22 cellular contexts compared by ENCODE assay signal in genomic region chr12:14935031-14935430, GRCh38. TPM values are rescaled to one million over a fixed set of nuclear protein-coding genes. Genes with fewer than 3 reads are reported as not detected.
DNase-seq lines count a peak whose midpoint lies in the region; ATAC-seq, FAIRE-seq and TF ChIP-seq lines count a peak whose summit lies in the region.
"Had no signal": no experiment of that assay in that cellular context is flagged by ENCODE, and none has a peak within 500 bp of the region (broad histone marks: within the 10 kb centered on the region; RNA-seq: fewer than 3 reads in every experiment).

No MANE protein-coding gene starts in this region.

- FAIRE-seq in endometrium (lab: Jason Lieb, UNC), result peak; percentile 96
- FAIRE-seq: A204.1, GM12878 had no signal

- POLR2A ChIA-PET in activated CD8-positive, alpha-beta T cell treated with anti-CD3 and anti-CD28 coated beads for 36 hours (lab: Charles Lee), result no interaction called here
- POLR2A ChIA-PET in activated CD8-positive, alpha-beta T cell treated with anti-CD3 and anti-CD28 coated beads, Interleukin-2, amount 10 ng/mL, durations not matched to agents 7 days and 5 days (lab: Charles Lee), result interaction anchor here (0.8 kb wide), 1 partner anchor 20 kb away, joined by 4 read pairs; no protein-coding TSS in a partner anchor

- H3K9me3 Mint-ChIP-seq in activated CD8-positive, alpha-beta T cell treated with anti-CD3 and anti-CD28 coated beads for 36 hours, result peaks cover 3% of the 10 kb centered on the region
- H3K9me3 Mint-ChIP-seq in activated CD8-positive, alpha-beta T cell treated with anti-CD3 and anti-CD28 coated beads, Interleukin-2, amount 10 ng/mL, durations not matched to agents 7 days and 5 days (ENCODE audit: insufficient read depth), result no peaks in the 10 kb centered on the region
- H3K9me3 Mint-ChIP-seq in mesothelial cell of epicardium (peaks cover 7% of the 10 kb centered on the region), type B pancreatic cell (peaks cover 15% of the 10 kb centered on the region)
- H3K9me3 Mint-ChIP-seq: activated naive CD8-positive, alpha-beta T cell treated with anti-CD3 and anti-CD28 coated beads, Interleukin-2, amount 10 ng/mL, durations not matched to agents 7 days and 5 days; activated T-helper 1 cell treated with anti-CD3 and anti-CD28 coated beads, Interleukin-12 subunit alpha, Interleukin-12 subunit beta, Interleukin-2, Interleukin-4 antibody, amounts not matched to agents 30 ng/mL and 10 ng/mL and 1 ng/mL, durations not matched to agents 14 hours and 24 hours and 36 hours had no signal

- H3K27me3 Mint-ChIP-seq in activated CD8-positive, alpha-beta T cell treated with anti-CD3 and anti-CD28 coated beads for 36 hours, result no peaks in the 10 kb centered on the region
- no peaks in the 10 kb centered on the region for H3K27me3 Mint-ChIP-seq in activated CD8-positive, alpha-beta T cell treated with anti-CD3 and anti-CD28 coated beads, Interleukin-2, amount 10 ng/mL, durations not matched to agents 7 days and 5 days (ENCODE audit: low read depth)
- H3K27me3 Mint-ChIP-seq in mesothelial cell of epicardium (ENCODE audit: low read depth), result no peaks in the 10 kb centered on the region
- H3K27me3 Mint-ChIP-seq in type B pancreatic cell, result no peaks in the 10 kb centered on the region
- H3K27me3 Mint-ChIP-seq: activated naive CD8-positive, alpha-beta T cell treated with anti-CD3 and anti-CD28 coated beads, Interleukin-2, amount 10 ng/mL, durations not matched to agents 7 days and 5 days had no signal

- H3K4me3 Mint-ChIP-seq in activated CD8-positive, alpha-beta T cell treated with anti-CD3 and anti-CD28 coated beads for 36 hours, result no peak overlapping the region
- no peak overlapping the region for H3K4me3 Mint-ChIP-seq in activated CD8-positive, alpha-beta T cell treated with anti-CD3 and anti-CD28 coated beads, Interleukin-2, amount 10 ng/mL, durations not matched to agents 7 days and 5 days
- no peak overlapping the region for H3K4me3 Mint-ChIP-seq in mesothelial cell of epicardium
- H3K4me3 Mint-ChIP-seq in type B pancreatic cell, result peak overlapping the region; percentile 37
- H3K4me3 Mint-ChIP-seq: activated naive CD8-positive, alpha-beta T cell treated with anti-CD3 and anti-CD28 coated beads, Interleukin-2, amount 10 ng/mL, durations not matched to agents 7 days and 5 days; activated T-helper 1 cell treated with anti-CD3 and anti-CD28 coated beads, Interleukin-12 subunit alpha, Interleukin-12 subunit beta, Interleukin-2, Interleukin-4 antibody, amounts not matched to agents 30 ng/mL and 10 ng/mL and 1 ng/mL, durations not matched to agents 14 hours and 24 hours and 36 hours; brain had no signal

- peaks cover 39% of the 10 kb centered on the region for H3K4me1 Mint-ChIP-seq in activated CD8-positive, alpha-beta T cell treated with anti-CD3 and anti-CD28 coated beads for 36 hours (ENCODE audit: low read depth)
- H3K4me1 Mint-ChIP-seq in activated CD8-positive, alpha-beta T cell treated with anti-CD3 and anti-CD28 coated beads, Interleukin-2, amount 10 ng/mL, durations not matched to agents 7 days and 5 days (ENCODE audit: low read depth), result peaks cover 8% of the 10 kb centered on the region
- peaks cover 58% of the 10 kb centered on the region for H3K4me1 Mint-ChIP-seq in mesothelial cell of epicardium
- peaks cover 15% of the 10 kb centered on the region for H3K4me1 Mint-ChIP-seq in type B pancreatic cell (ENCODE audit: unreplicated experiment)

- intact Hi-C loops in activated CD8-positive, alpha-beta T cell treated with anti-CD3 and anti-CD28 coated beads for 36 hours (cut with micrococcal nuclease), result no loop called here

- H3K36me3 Mint-ChIP-seq in activated CD8-positive, alpha-beta T cell treated with anti-CD3 and anti-CD28 coated beads for 36 hours (ENCODE audit: low read depth), result peaks cover 60% of the 10 kb centered on the region
- peaks cover 77% of the 10 kb centered on the region for H3K36me3 Mint-ChIP-seq in activated CD8-positive, alpha-beta T cell treated with anti-CD3 and anti-CD28 coated beads, Interleukin-2, amount 10 ng/mL, durations not matched to agents 7 days and 5 days (ENCODE audit: low read depth)
- peaks cover 2% of the 10 kb centered on the region for H3K36me3 Mint-ChIP-seq in mesothelial cell of epicardium
- peaks cover 20% of the 10 kb centered on the region for H3K36me3 Mint-ChIP-seq in type B pancreatic cell
- H3K36me3 Mint-ChIP-seq: brain had no signal

- no peak for ATAC-seq in activated CD8-positive, alpha-beta T cell treated with anti-CD3 and anti-CD28 coated beads for 36 hours
- ATAC-seq in activated CD8-positive, alpha-beta T cell treated with anti-CD3 and anti-CD28 coated beads, Interleukin-2, amount 10 ng/mL, durations not matched to agents 7 days and 5 days, result no peak
- ATAC-seq in HG03108 (IDR thresholded peaks at IDR 0.05; ENCODE audit: unreplicated experiment), result no peak
- ATAC-seq: activated CD4-positive, CD25-positive, alpha-beta regulatory T cell treated with anti-CD3 and anti-CD28 coated beads, Interleukin-2, amount 50 U/mL, for 24 hours; GM12878; stimulated activated naive CD8-positive, alpha-beta T cell treated with anti-CD3 and anti-CD28 coated beads, Interleukin-15, Interleukin-2, amounts not matched to agents 100 U/mL and 50 U/mL, for 24 hours had no signal

- no peak for TF ChIP-seq CTCF in activated CD8-positive, alpha-beta T cell treated with anti-CD3 and anti-CD28 coated beads for 36 hours (IDR thresholded peaks at IDR 0.05)
- TF ChIP-seq CTCF in mesothelial cell of epicardium (IDR thresholded peaks at IDR 0.05; ENCODE audit: unreplicated experiment) (no peak), type B pancreatic cell (conservative IDR thresholded peaks at IDR 0.05) (no peak)

- peak overlapping the region; percentile 34 for H3K27ac Mint-ChIP-seq in activated CD8-positive, alpha-beta T cell treated with anti-CD3 and anti-CD28 coated beads for 36 hours
- no peak overlapping the region for H3K27ac Mint-ChIP-seq in activated CD8-positive, alpha-beta T cell treated with anti-CD3 and anti-CD28 coated beads, Interleukin-2, amount 10 ng/mL, durations not matched to agents 7 days and 5 days
- H3K27ac Mint-ChIP-seq in mesothelial cell of epicardium (peak overlapping the region; percentile 88), type B pancreatic cell (peak overlapping the region; percentile 91)
- H3K27ac Mint-ChIP-seq: activated naive CD8-positive, alpha-beta T cell treated with anti-CD3 and anti-CD28 coated beads, Interleukin-2, amount 10 ng/mL, durations not matched to agents 7 days and 5 days; activated T-helper 1 cell treated with anti-CD3 and anti-CD28 coated beads, Interleukin-12 subunit alpha, Interleukin-12 subunit beta, Interleukin-2, Interleukin-4 antibody, amounts not matched to agents 30 ng/mL and 10 ng/mL and 1 ng/mL, durations not matched to agents 14 hours and 24 hours and 36 hours had no signal

- DNase-seq in activated CD8-positive, alpha-beta T cell treated with anti-CD3 and anti-CD28 coated beads for 36 hours, result no peak
- DNase-seq in activated CD8-positive, alpha-beta T cell treated with anti-CD3 and anti-CD28 coated beads, Interleukin-2, amount 10 ng/mL, durations not matched to agents 7 days and 5 days, result no peak
- DNase-seq in mesothelial cell of epicardium (ENCODE audit: low spot score in 2 of 2, unreplicated experiment in 2 of 2) (no peak), type B pancreatic cell (ENCODE audit: extremely low spot score, unreplicated experiment) (no peak), NCI-H1105 treated with DMSO at 0.1 percent for 48 hours (lab: John Stamatoyannopoulos, UW) (no peak), mesenteric fat pad (ENCODE audit: low spot score) (no peak)
- DNase-seq: activated naive CD8-positive, alpha-beta T cell treated with anti-CD3 and anti-CD28 coated beads, Interleukin-2, amount 10 ng/mL, durations not matched to agents 7 days and 5 days; cortex of kidney; hippocampal formation; NCI-H2029; stimulated activated naive CD8-positive, alpha-beta T cell treated with anti-CD3 and anti-CD28 coated beads, Interleukin-15, Interleukin-2, amounts not matched to agents 100 U/mL and 50 U/mL, for 24 hours; uterus had no signal

- CTCF ChIA-PET in activated CD8-positive, alpha-beta T cell treated with anti-CD3 and anti-CD28 coated beads for 36 hours (lab: Charles Lee), result interaction anchor here (1.2 to 1.3 kb wide), 2 partner anchors 22 to 60 kb away, joined by 4 read pairs; no protein-coding TSS in a partner anchor
- CTCF ChIA-PET in activated CD8-positive, alpha-beta T cell treated with anti-CD3 and anti-CD28 coated beads, Interleukin-2, amount 10 ng/mL, durations not matched to agents 7 days and 5 days (lab: Charles Lee), result interaction anchor here (1.0 kb wide), 1 partner anchor 60 kb away, joined by 5 read pairs; no protein-coding TSS in a partner anchor

RNA-seq across cellular contexts. Expression of gene ERP27, which starts 3.3 kb away (rescaled TPM):
- total RNA-seq in activated CD8-positive, alpha-beta T cell treated with anti-CD3 and anti-CD28 coated beads for 36 hours, result 1 to 10 TPM; 2.3 to 3.4 TPM
- 1 to 10 TPM; 7.9 to 8.7 TPM for total RNA-seq in activated CD8-positive, alpha-beta T cell treated with anti-CD3 and anti-CD28 coated beads, Interleukin-2, amount 10 ng/mL, durations not matched to agents 7 days and 5 days
- 55.2 to 60.4 TPM (median 58.1 TPM) in 3 replicates for total RNA-seq in mesothelial cell of epicardium
- total RNA-seq in type B pancreatic cell (ENCODE audit: low replicate concordance), result 12.4 and 42.3 TPM in 2 replicates
- 0.87 TPM for total RNA-seq in mesenteric fat pad
- total RNA-seq: NCI-H460 had no signal

RNA-seq across cellular contexts. Expression of gene ARHGDIB, which starts 26.4 kb away (rescaled TPM):
- total RNA-seq in activated CD8-positive, alpha-beta T cell treated with anti-CD3 and anti-CD28 coated beads for 36 hours, result 100 to 1,000 TPM; 765 to 771 TPM
- 1,000 to 10,000 TPM; 1,528 to 1,576 TPM for total RNA-seq in activated CD8-positive, alpha-beta T cell treated with anti-CD3 and anti-CD28 coated beads, Interleukin-2, amount 10 ng/mL, durations not matched to agents 7 days and 5 days
- total RNA-seq in mesothelial cell of epicardium, result 26.2 to 30.1 TPM (median 28.5 TPM) in 3 replicates
- 17.0 and 60.8 TPM in 2 replicates for total RNA-seq in type B pancreatic cell (ENCODE audit: low replicate concordance)
- 136 TPM for total RNA-seq in mesenteric fat pad
- total RNA-seq: NCI-H460 had no signal

RNA-seq across cellular contexts. Expression of gene PDE6H, which starts 37.8 kb away (rescaled TPM):
- total RNA-seq in activated CD8-positive, alpha-beta T cell treated with anti-CD3 and anti-CD28 coated beads for 36 hours, result not detected
- total RNA-seq in activated CD8-positive, alpha-beta T cell treated with anti-CD3 and anti-CD28 coated beads, Interleukin-2, amount 10 ng/mL, durations not matched to agents 7 days and 5 days, result under 1 TPM in 1 of 2 experiments, not detected in 1; 0.40 TPM
- total RNA-seq in mesothelial cell of epicardium (not detected in 3 replicates), type B pancreatic cell (ENCODE audit: low replicate concordance) (not detected in 2 replicates), mesenteric fat pad (not detected)
- total RNA-seq: activated CD8-positive, alpha-beta memory T cell treated with anti-CD3 and anti-CD28 coated beads for 36 hours; activated naive CD8-positive, alpha-beta T cell treated with anti-CD3 and anti-CD28 coated beads, Interleukin-2, amount 10 ng/mL, durations not matched to agents 7 days and 5 days; activated T-helper 1 cell treated with anti-CD3 and anti-CD28 coated beads, Interleukin-12 subunit alpha, Interleukin-12 subunit beta, Interleukin-2, Interleukin-4 antibody, amounts not matched to agents 30 ng/mL and 10 ng/mL and 1 ng/mL, durations not matched to agents 14 hours and 24 hours and 36 hours; GM12878; NCI-H460; omental fat pad; uterus had no signal

RNA-seq across cellular contexts. Expression of gene MGP, which starts 49.4 kb away (rescaled TPM):
- total RNA-seq in activated CD8-positive, alpha-beta T cell treated with anti-CD3 and anti-CD28 coated beads for 36 hours, result not detected
- under 1 TPM; 0.21 to 0.34 TPM for total RNA-seq in activated CD8-positive, alpha-beta T cell treated with anti-CD3 and anti-CD28 coated beads, Interleukin-2, amount 10 ng/mL, durations not matched to agents 7 days and 5 days
- total RNA-seq in mesothelial cell of epicardium (202 to 221 TPM (median 202 TPM) in 3 replicates), type B pancreatic cell (ENCODE audit: low replicate concordance) (5.4 and 41.1 TPM in 2 replicates), mesenteric fat pad (2,401 TPM)
- total RNA-seq: activated CD8-positive, alpha-beta memory T cell treated with anti-CD3 and anti-CD28 coated beads for 36 hours; activated T-helper 1 cell treated with anti-CD3 and anti-CD28 coated beads, Interleukin-12 subunit alpha, Interleukin-12 subunit beta, Interleukin-2, Interleukin-4 antibody, amounts not matched to agents 30 ng/mL and 10 ng/mL and 1 ng/mL, durations not matched to agents 14 hours and 24 hours and 36 hours; NCI-H460 had no signal
